15 cellular contexts compared by ENCODE assay signal in genomic region chr2:44934024-44934423, GRCh38. TPM values are rescaled to one million over a fixed set of nuclear protein-coding genes. Genes with fewer than 3 reads are reported as not detected.
A peak's percentile ranks its signal among the peaks of the same experiment; 100 is the strongest.
DNase-seq lines count a peak whose midpoint lies in the region; ATAC-seq and TF ChIP-seq lines count a peak whose summit lies in the region.
"Had no signal": no experiment of that assay in that cellular context is flagged by ENCODE, and none has a peak within 500 bp of the region (broad histone marks: within the 10 kb centered on the region; RNA-seq: fewer than 3 reads in every experiment).

No MANE protein-coding gene starts in this region.

- H3K4me3 Mint-ChIP-seq in activated CD8-positive, alpha-beta memory T cell treated with anti-CD3 and anti-CD28 coated beads, Interleukin-2, amount 10 ng/mL, durations not matched to agents 7 days and 5 days = no peak overlapping the region
- H3K4me3 Mint-ChIP-seq in stimulated activated naive B cell treated with anti-CD40 and anti-IgM and Interleukin-4, amounts not matched to agents 10 μg/mL and 1 μg/mL and 100 μg/mL, for 72 hours = peak overlapping the region; percentile 5 to 77
- H3K4me3 Mint-ChIP-seq: central memory CD8-positive, alpha-beta T cell had no signal

- no peak for TF ChIP-seq CTCF in epithelial cell of proximal tubule (conservative IDR thresholded peaks at IDR 0.05; ENCODE audit: low read depth, low read length)

- H3K27ac Mint-ChIP-seq in activated CD8-positive, alpha-beta memory T cell treated with anti-CD3 and anti-CD28 coated beads, Interleukin-2, amount 10 ng/mL, durations not matched to agents 7 days and 5 days = no peak overlapping the region
- H3K27ac Mint-ChIP-seq in stimulated activated naive B cell treated with anti-CD40 and anti-IgM and Interleukin-4, amounts not matched to agents 10 μg/mL and 1 μg/mL and 100 μg/mL, for 72 hours = peak overlapping the region; percentile 34

- no peak for TF ChIP-seq POLR2A in GM18505 (IDR thresholded peaks at IDR 0.05; ENCODE audit: borderline replicate concordance, extremely low read depth, insufficient read depth, insufficient read length)

- peak; percentile 56 for DNase-seq in activated CD8-positive, alpha-beta memory T cell treated with anti-CD3 and anti-CD28 coated beads, Interleukin-2, amount 50 U/mL, for 48 hours
- DNase-seq in activated CD8-positive, alpha-beta memory T cell treated with anti-CD3 and anti-CD28 coated beads, Interleukin-2, amount 10 ng/mL, durations not matched to agents 7 days and 5 days = no peak
- DNase-seq in NCI-H146 (lab: John Stamatoyannopoulos, UW) (peak; percentile 68), epithelial cell of proximal tubule (ENCODE audit: low read depth) (no peak)
- DNase-seq in stimulated activated naive B cell treated with anti-CD40 and anti-IgM and Interleukin-4, amounts not matched to agents 10 μg/mL and 1 μg/mL and 100 μg/mL, for 72 hours = no peak
- no peak for DNase-seq in stimulated activated CD4-positive, alpha-beta T cell treated with anti-CD3 and anti-CD28 coated beads, Interleukin-4, amount 100 ng/mL, for 24 hours
- DNase-seq: activated naive CD8-positive, alpha-beta T cell treated with anti-CD3 and anti-CD28 coated beads, Interleukin-2, amount 10 ng/mL, durations not matched to agents 7 days and 5 days; AML-193; left colon; NCI-H187 treated with DMSO at 0.1 percent for 48 hours had no signal

- no peaks in the 10 kb centered on the region for H3K9me3 Mint-ChIP-seq in activated CD8-positive, alpha-beta memory T cell treated with anti-CD3 and anti-CD28 coated beads, Interleukin-2, amount 10 ng/mL, durations not matched to agents 7 days and 5 days (ENCODE audit: low read depth)
- peaks cover 0 to 4% of the 10 kb centered on the region in 2 donors for H3K9me3 Mint-ChIP-seq in stimulated activated naive B cell treated with anti-CD40 and anti-IgM and Interleukin-4, amounts not matched to agents 10 μg/mL and 1 μg/mL and 100 μg/mL, for 72 hours
- H3K9me3 Mint-ChIP-seq: activated naive CD8-positive, alpha-beta T cell treated with anti-CD3 and anti-CD28 coated beads, Interleukin-2, amount 10 ng/mL, durations not matched to agents 7 days and 5 days; central memory CD8-positive, alpha-beta T cell had no signal

- peak overlapping the region; percentile 43 for H3K4me3 ChIP-seq in epithelial cell of proximal tubule (ENCODE audit: low read depth, low read length)

- ATAC-seq in activated CD8-positive, alpha-beta memory T cell treated with anti-CD3 and anti-CD28 coated beads, Interleukin-2, amount 10 ng/mL, durations not matched to agents 7 days and 5 days = no peak
- no peak for ATAC-seq in stimulated activated naive B cell treated with anti-CD40 and anti-IgM and Interleukin-4, amounts not matched to agents 10 μg/mL and 1 μg/mL and 100 μg/mL, for 72 hours (replicated peaks)
- ATAC-seq in GM18505 (IDR thresholded peaks at IDR 0.05; ENCODE audit: unreplicated experiment) (no peak), esophagus mucosa (no peak)
- ATAC-seq: activated CD4-positive, CD25-positive, alpha-beta regulatory T cell treated with anti-CD3 and anti-CD28 coated beads, Interleukin-2, amount 50 U/mL, for 24 hours; left colon had no signal

- peaks cover 5% of the 10 kb centered on the region for H3K36me3 Mint-ChIP-seq in activated CD8-positive, alpha-beta memory T cell treated with anti-CD3 and anti-CD28 coated beads, Interleukin-2, amount 10 ng/mL, durations not matched to agents 7 days and 5 days
- peaks cover 4% of the 10 kb centered on the region in 2 donors for H3K36me3 Mint-ChIP-seq in stimulated activated naive B cell treated with anti-CD40 and anti-IgM and Interleukin-4, amounts not matched to agents 10 μg/mL and 1 μg/mL and 100 μg/mL, for 72 hours

- CTCF ChIA-PET in activated CD8-positive, alpha-beta memory T cell treated with anti-CD3 and anti-CD28 coated beads, Interleukin-2, amount 10 ng/mL, durations not matched to agents 7 days and 5 days (lab: Charles Lee) = no interaction called here

- H3K27me3 Mint-ChIP-seq in activated CD8-positive, alpha-beta memory T cell treated with anti-CD3 and anti-CD28 coated beads, Interleukin-2, amount 10 ng/mL, durations not matched to agents 7 days and 5 days = peaks cover 84% of the 10 kb centered on the region
- peaks cover 73 to 93% of the 10 kb centered on the region in 2 donors for H3K27me3 Mint-ChIP-seq in stimulated activated naive B cell treated with anti-CD40 and anti-IgM and Interleukin-4, amounts not matched to agents 10 μg/mL and 1 μg/mL and 100 μg/mL, for 72 hours

- peaks cover 23% of the 10 kb centered on the region for H3K4me1 Mint-ChIP-seq in activated CD8-positive, alpha-beta memory T cell treated with anti-CD3 and anti-CD28 coated beads, Interleukin-2, amount 10 ng/mL, durations not matched to agents 7 days and 5 days
- peaks cover 43 to 80% of the 10 kb centered on the region in 2 donors for H3K4me1 Mint-ChIP-seq in stimulated activated naive B cell treated with anti-CD40 and anti-IgM and Interleukin-4, amounts not matched to agents 10 μg/mL and 1 μg/mL and 100 μg/mL, for 72 hours
- H3K4me1 Mint-ChIP-seq: central memory CD8-positive, alpha-beta T cell had no signal

RNA-seq across cellular contexts. Expression of gene SIX3, which starts 7.5 kb away (rescaled TPM):
- total RNA-seq in activated CD8-positive, alpha-beta memory T cell treated with anti-CD3 and anti-CD28 coated beads, Interleukin-2, amount 10 ng/mL, durations not matched to agents 7 days and 5 days = under 1 TPM in 1 of 2 experiments, not detected in 1; 0.21 TPM
- total RNA-seq in epithelial cell of proximal tubule = not detected in 2 replicates
- total RNA-seq in esophagus mucosa = not detected
- total RNA-seq: activated naive CD8-positive, alpha-beta T cell treated with anti-CD3 and anti-CD28 coated beads, Interleukin-2, amount 10 ng/mL, durations not matched to agents 7 days and 5 days; left colon; renal cortical epithelial cell had no signal

Comparison
In these comparisons a context has a peak if more than half of its experiments do, and no peak if none do; other contexts are left out.
1. DNase-seq: peak in activated CD8-positive, alpha-beta memory T cell treated with anti-CD3 and anti-CD28 coated beads, Interleukin-2, amount 50 U/mL, for 48 hours (single experiment) and NCI-H146 (single experiment); none in activated CD8-positive, alpha-beta memory T cell treated with anti-CD3 and anti-CD28 coated beads, Interleukin-2, amount 10 ng/mL, durations not matched to agents 7 days and 5 days (single experiment), epithelial cell of proximal tubule (single experiment), stimulated activated naive B cell treated with anti-CD40 and anti-IgM and Interleukin-4, amounts not matched to agents 10 μg/mL and 1 μg/mL and 100 μg/mL, for 72 hours (single experiment) and stimulated activated CD4-positive, alpha-beta T cell treated with anti-CD3 and anti-CD28 coated beads, Interleukin-4, amount 100 ng/mL, for 24 hours (single experiment).